ENCODE assay signal across 1 cellular context in genomic region chr7:156666368-156667109, GRCh38.
TF ChIP-seq lines count a peak whose summit lies in the region.

No MANE protein-coding gene starts in this region.

TF ChIP-seq in HepG2, 621 proteins besides CTCF, POLR2A, EP300 and RAD21 (continued from another document):
- TF ChIP-seq MNT (IDR thresholded peaks at IDR 0.05) (no peak), MXD4 (CRISPR knock-in tag; IDR thresholded peaks at IDR 0.05) (no peak), ZBTB10 (CRISPR knock-in tag; IDR thresholded peaks at IDR 0.05; ENCODE audit: borderline replicate concordance) (no peak), NR2F1 (CRISPR knock-in tag; IDR thresholded peaks at IDR 0.05) (peak in 1 of 2 experiments; percentile 62; a peak in 2 of 4 replicates), SKIL (CRISPR knock-in tag; IDR thresholded peaks at IDR 0.05; ENCODE audit: borderline replicate concordance) (no peak), ZNF121 (CRISPR knock-in tag; IDR thresholded peaks at IDR 0.05) (no peak), ZKSCAN5 (CRISPR knock-in tag; IDR thresholded peaks at IDR 0.05) (no peak), ZNF546 (CRISPR knock-in tag; conservative IDR thresholded peaks at IDR 0.05) (no peak), MAFK (conservative IDR thresholded peaks at IDR 0.05 in 1 of 2, IDR thresholded peaks at IDR 0.05 in 1 of 2; ENCODE audit: low read length in 2 of 2) (no peak), ZNF550 (CRISPR knock-in tag; IDR thresholded peaks at IDR 0.05; ENCODE audit: borderline replicate concordance) (no peak), KAT7 (CRISPR knock-in tag; IDR thresholded peaks at IDR 0.05; ENCODE audit: borderline replicate concordance) (no peak), PPARG (CRISPR knock-in tag; conservative IDR thresholded peaks at IDR 0.05) (peak; percentile 59; the same call in 1 of the 2 replicates), TAF15 (IDR thresholded peaks at IDR 0.05; ENCODE audit: low read depth, low read length, poor library complexity, severe bottlenecking) (no peak), MZF1 (CRISPR knock-in tag; IDR thresholded peaks at IDR 0.05; ENCODE audit: borderline replicate concordance) (no peak), ZNF460 (CRISPR knock-in tag; IDR thresholded peaks at IDR 0.05; ENCODE audit: borderline replicate concordance) (no peak), GFI1 (CRISPR knock-in tag; IDR thresholded peaks at IDR 0.05; ENCODE audit: borderline replicate concordance) (peak; percentile 87)
